ENCODE assay signal across 8 cellular contexts in the genomic region with DNA sequence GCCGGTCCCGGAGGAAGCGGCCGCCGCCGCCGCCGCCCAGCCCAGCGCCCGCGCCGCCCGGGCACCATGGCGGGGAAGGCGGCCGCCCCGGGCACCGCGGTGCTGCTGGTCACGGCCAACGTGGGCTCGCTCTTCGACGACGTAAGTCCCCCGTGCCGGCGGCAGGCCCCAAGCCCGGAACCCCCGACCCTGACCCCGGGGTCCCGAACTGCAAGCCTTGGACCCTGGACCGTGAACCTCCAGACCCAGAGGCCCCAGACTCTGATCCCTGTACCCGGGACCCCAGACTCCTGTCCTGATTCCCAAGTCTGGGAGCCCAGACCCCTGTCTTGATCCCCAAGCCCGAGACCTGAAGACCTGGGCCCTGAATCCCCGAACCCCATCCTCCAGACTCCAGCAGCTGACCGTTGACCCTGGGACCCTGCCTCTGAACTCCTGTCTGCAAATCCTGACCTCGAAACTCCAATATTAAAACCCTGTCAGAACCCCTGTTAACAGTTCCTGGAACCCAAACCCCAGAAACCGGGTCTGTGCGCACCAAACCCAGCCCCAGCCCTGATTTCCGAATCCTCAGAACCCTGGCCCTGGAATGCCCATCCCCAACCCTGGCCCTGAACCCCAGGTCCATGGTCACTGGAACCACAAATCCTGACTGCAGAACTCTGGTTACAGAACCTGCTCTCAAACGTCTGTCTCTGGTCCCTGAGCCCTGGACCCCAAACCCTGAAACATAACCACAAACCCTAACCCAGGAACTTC. TPM values are rescaled to one million over a fixed set of nuclear protein-coding genes. Genes with fewer than 3 reads are reported as not detected.
DNase-seq lines count a peak whose midpoint lies in the region; ATAC-seq and TF ChIP-seq lines count a peak whose summit lies in the region.

No MANE protein-coding gene starts in this region.

- no peaks in the 10 kb centered on the region for H3K9me2 ChIP-seq in OCI-LY7 (ENCODE audit: insufficient read depth, low read length)

- H3K36me3 ChIP-seq in OCI-LY7 (ENCODE audit: insufficient read depth, low read length): no peaks in the 10 kb centered on the region

- peaks cover 10% of the 10 kb centered on the region for H3K27me3 Mint-ChIP-seq in endothelial cell (ENCODE audit: unreplicated experiment)
- H3K27me3 Mint-ChIP-seq in natural killer cell (ENCODE audit: low read depth in 2 of 2): no peaks in the 10 kb centered on the region

- no peak overlapping the region for H3K27ac ChIP-seq in OCI-LY7 (ENCODE audit: low read depth, low read length, poor library complexity, severe bottlenecking)

- H3K27ac Mint-ChIP-seq in endothelial cell (ENCODE audit: unreplicated experiment) (peak overlapping the region; percentile 52), natural killer cell (peak overlapping the region; percentile 67 to 87)

- no peak for TF ChIP-seq CTCF in GM13977 (IDR thresholded peaks at IDR 0.05; ENCODE audit: extremely low read depth, insufficient read depth, missing control alignments)
- no peak for TF ChIP-seq CTCF in OCI-LY7 (conservative IDR thresholded peaks at IDR 0.05; ENCODE audit: low read length)
- TF ChIP-seq CTCF in endothelial cell (IDR thresholded peaks at IDR 0.05; ENCODE audit: unreplicated experiment): no peak
- TF ChIP-seq CTCF in natural killer cell (IDR thresholded peaks at IDR 0.05): no peak

- intact Hi-C loops in OCI-LY7 (cut with micrococcal nuclease; ENCODE audit: unreplicated experiment) (loop anchor here (5.0 to 10.0 kb wide), 2 partner anchors 81 to 153 kb away; no protein-coding TSS in a partner anchor), natural killer cell (cut with micrococcal nuclease) (loop anchor here (2.0 to 5.0 kb wide), 3 partner anchors 91 to 203 kb away; a partner anchor contains a TSS)

- no peaks in the 10 kb centered on the region for H3K9me3 Mint-ChIP-seq in endothelial cell (ENCODE audit: unreplicated experiment)
- no peaks in the 10 kb centered on the region for H3K9me3 Mint-ChIP-seq in natural killer cell

- H3K4me1 Mint-ChIP-seq in endothelial cell (ENCODE audit: unreplicated experiment): peaks cover 39% of the 10 kb centered on the region
- peaks cover 30 to 47% of the 10 kb centered on the region in 2 donors for H3K4me1 Mint-ChIP-seq in natural killer cell

- no peak overlapping the region for H2AFZ ChIP-seq in OCI-LY7 (ENCODE audit: low read length)

- H3K79me2 ChIP-seq in OCI-LY7 (ENCODE audit: insufficient read depth, low read depth, low read length): peaks cover 5% of the 10 kb centered on the region; the same call in 1 of the 2 replicates

- no peak for ATAC-seq in natural killer cell

- no peaks in the 10 kb centered on the region for H3K9me3 ChIP-seq in OCI-LY7 (ENCODE audit: low read length)

- H4K20me1 ChIP-seq in OCI-LY7 (ENCODE audit: insufficient read depth, low read length): peaks cover 9% of the 10 kb centered on the region

- peak overlapping the region; percentile 75 for H3K4me3 ChIP-seq in OCI-LY7 (ENCODE audit: low read depth, low read length, poor library complexity, severe bottlenecking)

- H3K36me3 Mint-ChIP-seq in endothelial cell (ENCODE audit: low read depth, unreplicated experiment): no peaks in the 10 kb centered on the region
- H3K36me3 Mint-ChIP-seq in natural killer cell: no peaks in the 10 kb centered on the region

- CTCF ChIA-PET in OCI-LY7 (lab: Charles Lee; ENCODE audit: unreplicated experiment): interaction anchor here (0.6 to 2.1 kb wide), 3 partner anchors 11 to 34 kb away, joined by 3 to 9 read pairs (median 3); no protein-coding TSS in a partner anchor

- in situ Hi-C loops in GM13977 (cut with MboI; ENCODE audit: low pct_unique_long_range_greater_than_20kb, low sequenced_read_pairs, unreplicated experiment): no loop called here

- BruUV-seq in OCI-LY7 (replicated peaks; lab: Mats Ljungman, UMichigan): no TSS peak

- POLR2A ChIA-PET in OCI-LY7 (lab: Charles Lee): interaction anchor here (1.0 to 3.7 kb wide), 2 partner anchors 12 to 29 kb away, joined by 3 to 20 read pairs; no protein-coding TSS in a partner anchor

- peaks cover 46% of the 10 kb centered on the region for H3K4me1 ChIP-seq in OCI-LY7 (ENCODE audit: insufficient read depth, low read length, poor library complexity, severe bottlenecking)

- peak overlapping the region; percentile 91 for H3K4me2 ChIP-seq in OCI-LY7 (ENCODE audit: low read length)

- DNase-seq in GM13977 (ENCODE audit: low spot score) (peak; percentile 39), OCI-LY7 (ENCODE audit: low spot score) (no peak), endothelial cell (ENCODE audit: low spot score) (no peak), natural killer cell (no peak), MV-4-11 (lab: John Stamatoyannopoulos, UW) (no peak), D341Med (ENCODE audit: low spot score) (no peak), hepatic stellate cell (ENCODE audit: low spot score) (no peak), NOMO-1 treated with dmso at 0.1 percent for 144 hours (lab: John Stamatoyannopoulos, UW; ENCODE audit: unreplicated experiment) (no peak)

- H3K4me3 Mint-ChIP-seq in endothelial cell (ENCODE audit: unreplicated experiment): peak overlapping the region; percentile 93
- peak overlapping the region; percentile 88 for H3K4me3 Mint-ChIP-seq in natural killer cell

RNA-seq across cellular contexts. Expression of a gene that starts 0.6 kb away (rescaled TPM):
- 11.0 and 14.5 TPM in 2 replicates for total RNA-seq in OCI-LY7 (2014; rRNA removed; shearing (Covaris generic))
- total RNA-seq in OCI-LY7 (2022) (15.7 and 18.4 TPM in 2 replicates), endothelial cell (ENCODE audit: unreplicated experiment) (45.2 TPM), natural killer cell (10 to 100 TPM; 12.6 to 38.6 (median 18.6) TPM)
